9 cellular contexts compared by ENCODE assay signal in the genomic region with DNA sequence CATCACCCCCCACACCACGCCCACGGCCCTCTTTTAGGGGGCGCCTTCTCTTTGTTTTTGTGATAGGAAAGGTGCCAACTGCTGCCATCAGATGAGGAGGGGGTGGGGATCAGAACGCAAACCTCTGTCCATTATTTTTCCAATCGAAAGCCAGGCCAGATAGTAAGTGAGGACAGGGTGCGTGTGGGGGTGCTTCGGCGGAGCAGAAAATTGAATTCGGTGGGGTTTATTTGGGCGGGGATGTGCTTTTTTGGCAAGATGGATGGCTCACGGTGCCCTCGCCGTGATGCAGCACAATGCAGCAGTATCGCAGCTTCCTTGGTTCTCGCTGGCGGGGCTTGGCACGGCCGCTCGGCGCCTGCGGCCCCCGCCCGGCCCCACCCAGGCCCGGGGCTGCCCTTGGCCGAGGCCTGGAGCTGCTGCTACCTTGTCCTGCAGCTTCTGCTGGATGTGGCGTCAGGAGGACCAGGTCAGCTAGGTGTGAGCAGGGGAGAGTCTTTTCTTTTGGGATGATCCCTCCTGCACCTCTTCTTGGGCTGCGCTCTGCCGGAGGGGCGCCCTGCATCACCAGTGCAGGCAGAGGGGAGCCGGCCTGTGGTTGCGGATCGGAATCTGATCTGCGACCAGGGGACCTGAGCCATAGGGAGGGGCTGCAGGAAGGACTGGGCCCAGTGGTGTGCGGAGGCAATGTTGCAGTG. TPM values are rescaled to one million over a fixed set of nuclear protein-coding genes. Genes with fewer than 3 reads are reported as not detected.
A peak's percentile ranks its signal among the peaks of the same experiment; 100 is the strongest.
DNase-seq lines count a peak whose midpoint lies in the region; TF ChIP-seq lines count a peak whose summit lies in the region.
"Had no signal": no experiment of that assay in that cellular context is flagged by ENCODE, and none has a peak within 500 bp of the region (broad histone marks: within the 10 kb centered on the region; RNA-seq: fewer than 3 reads in every experiment).

No MANE protein-coding gene starts in this region.

- intact Hi-C loops in activated CD4-positive, alpha-beta T cell treated with anti-CD3 and anti-CD28 coated beads, Interleukin-2, amount 10 ng/mL, durations not matched to agents 24 days and 14 days (cut with micrococcal nuclease) = loop anchor here (2.0 kb wide), 1 partner anchor 343 kb away; the partner anchor contains the start of gene ACYP2
- intact Hi-C loops in sigmoid colon (cut with DNase I) = loop anchor here (2.0 to 5.0 kb wide), 5 partner anchors 100 to 250 kb away; a partner anchor contains a TSS

- H3K27me3 ChIP-seq in hepatocyte (no peaks in the 10 kb centered on the region), sigmoid colon (no peaks in the 10 kb centered on the region)

- DNase-seq in activated CD4-positive, alpha-beta T cell treated with anti-CD3 and anti-CD28 coated beads, Interleukin-2, amount 10 ng/mL, durations not matched to agents 24 days and 14 days = peak; percentile 63
- no peak for DNase-seq in activated CD4-positive, alpha-beta T cell treated with anti-CD3 and anti-CD28 coated beads for 4 hours
- peak; percentile 62 for DNase-seq in NCI-H345 treated with DMSO at 0.1 percent for 48 hours (lab: John Stamatoyannopoulos, UW; ENCODE audit: unreplicated experiment)
- peak in 30 of 56 donors; percentile 6 to 78 (median 52) for DNase-seq in amygdala (lab: John Stamatoyannopoulos, UW)
- peak; percentile 30 for DNase-seq in hepatocyte (ENCODE audit: low spot score)
- peak; percentile 77 for DNase-seq in sigmoid colon
- DNase-seq in SKM-1 (lab: John Stamatoyannopoulos, UW; ENCODE audit: unreplicated experiment) = no peak
- DNase-seq in stimulated activated CD4-positive, alpha-beta T cell treated with anti-CD3 and anti-CD28 coated beads, Interleukin-4, amount 100 ng/mL, for 1 hour = no peak

- no peak for TF ChIP-seq POLR2A in sigmoid colon (IDR thresholded peaks at IDR 0.05)

- no peaks in the 10 kb centered on the region for H3K9me3 Mint-ChIP-seq in activated CD4-positive, alpha-beta T cell treated with anti-CD3 and anti-CD28 coated beads, Interleukin-2, amount 10 ng/mL, durations not matched to agents 24 days and 14 days

- H3K4me1 Mint-ChIP-seq in activated CD4-positive, alpha-beta T cell treated with anti-CD3 and anti-CD28 coated beads, Interleukin-2, amount 10 ng/mL, durations not matched to agents 24 days and 14 days = peaks cover 10% of the 10 kb centered on the region

- peaks cover 55% of the 10 kb centered on the region for H3K79me2 ChIP-seq in hepatocyte

- H3K4me3 Mint-ChIP-seq in activated CD4-positive, alpha-beta T cell treated with anti-CD3 and anti-CD28 coated beads, Interleukin-2, amount 10 ng/mL, durations not matched to agents 24 days and 14 days = peak overlapping the region; percentile 87

- H3K36me3 ChIP-seq in hepatocyte (replicated peaks; ENCODE audit: insufficient read depth, low read depth) (no peaks in the 10 kb centered on the region), sigmoid colon (no peaks in the 10 kb centered on the region)

- TF ChIP-seq EP300 in sigmoid colon (IDR thresholded peaks at IDR 0.05) = no peak

- TF ChIP-seq CTCF in hepatocyte (IDR thresholded peaks at IDR 0.05; ENCODE audit: poor library complexity) (no peak), sigmoid colon (IDR thresholded peaks at IDR 0.05) (no peak)

- H3K4me3 ChIP-seq in hepatocyte = peak overlapping the region; percentile 91
- H3K4me3 ChIP-seq in sigmoid colon = peak overlapping the region; percentile 79 to 85 (median 83)

- peak overlapping the region; percentile 46 for H2AFZ ChIP-seq in hepatocyte

- no peak overlapping the region for H3K27ac Mint-ChIP-seq in activated CD4-positive, alpha-beta T cell treated with anti-CD3 and anti-CD28 coated beads, Interleukin-2, amount 10 ng/mL, durations not matched to agents 24 days and 14 days

- H3K4me2 ChIP-seq in hepatocyte = peak overlapping the region; percentile 90

- H3K27ac ChIP-seq in hepatocyte (peak overlapping the region; percentile 93), sigmoid colon (peak overlapping the region; percentile 96 to 98 (median 96))
- H3K27ac ChIP-seq: epithelial cell of prostate had no signal

- whole genome bisulfite sequencing in hepatocyte (ENCODE audit: low lambda C conversion rate, missing lambda C conversion rate) = under 1% methylated on average over 30 of the region's 34 CpGs
- 2% methylated on average over 34 of the region's 34 CpGs for WGBS in sigmoid colon, 2 donors

- peaks cover 30% of the 10 kb centered on the region for H4K20me1 ChIP-seq in hepatocyte (ENCODE audit: insufficient read depth, poor library complexity, severe bottlenecking)

- no peaks in the 10 kb centered on the region for H3K36me3 Mint-ChIP-seq in activated CD4-positive, alpha-beta T cell treated with anti-CD3 and anti-CD28 coated beads, Interleukin-2, amount 10 ng/mL, durations not matched to agents 24 days and 14 days (ENCODE audit: low read depth)

- H3K9me3 ChIP-seq in hepatocyte (ENCODE audit: low read depth) (no peaks in the 10 kb centered on the region), sigmoid colon (no peaks in the 10 kb centered on the region)

- no peaks in the 10 kb centered on the region for H3K9me2 ChIP-seq in hepatocyte (replicated peaks; ENCODE audit: insufficient read depth)

- H3K27me3 Mint-ChIP-seq in activated CD4-positive, alpha-beta T cell treated with anti-CD3 and anti-CD28 coated beads, Interleukin-2, amount 10 ng/mL, durations not matched to agents 24 days and 14 days = peaks cover 67% of the 10 kb centered on the region

- H3K4me1 ChIP-seq in hepatocyte (ENCODE audit: insufficient read depth) (peaks cover 13% of the 10 kb centered on the region), sigmoid colon (peaks cover 0 to 57% (median 40%) of the 10 kb centered on the region in 4 donors)

RNA-seq across cellular contexts. Expression of gene SPTBN1, which starts 1.3 kb away (rescaled TPM):
- total RNA-seq in activated CD4-positive, alpha-beta T cell treated with anti-CD3 and anti-CD28 coated beads, Interleukin-2, amount 10 ng/mL, durations not matched to agents 24 days and 14 days = 52.6 and 53.8 TPM in 2 replicates
- total RNA-seq in hepatocyte (324 and 341 TPM in 2 replicates), sigmoid colon (100 to 1,000 TPM; 169 to 273 (median 259) TPM)
- polyA plus RNA-seq in hepatocyte (122 and 124 TPM in 2 replicates), sigmoid colon (100 to 1,000 TPM in 1 of 3 donors, 10 to 100 TPM in 2; 23.1 to 101 (median 36.6) TPM)

Comparison
In these comparisons a context has a peak if more than half of its experiments do, and no peak if none do; other contexts are left out.
1. DNase-seq: peak in activated CD4-positive, alpha-beta T cell treated with anti-CD3 and anti-CD28 coated beads, Interleukin-2, amount 10 ng/mL, durations not matched to agents 24 days and 14 days (single experiment), NCI-H345 treated with DMSO at 0.1 percent for 48 hours (single experiment), amygdala (30 of 56), hepatocyte (single experiment) and sigmoid colon (single experiment); none in activated CD4-positive, alpha-beta T cell treated with anti-CD3 and anti-CD28 coated beads for 4 hours (0 of 2), SKM-1 (single experiment) and stimulated activated CD4-positive, alpha-beta T cell treated with anti-CD3 and anti-CD28 coated beads, Interleukin-4, amount 100 ng/mL, for 1 hour (single experiment).